Comparison of ENCODE assay signal across 8 cellular contexts in genomic region chr16:9595393-9595792, GRCh38.
"Had no signal": no experiment of that assay in that cellular context is flagged by ENCODE, and none has a peak within 500 bp of the region (broad histone marks: within the 10 kb centered on the region; RNA-seq: fewer than 3 reads in every experiment).

No MANE protein-coding gene starts in this region.

- DNase-seq: GDM1, GF-D8 had no signal

- ATAC-seq: GM12878 had no signal

- H3K4me3 ChIP-seq: GM12878 had no signal

- FAIRE-seq: G401.6, GM12878, GM12891, GM12892, GM18507, GM19239 had no signal
